Comparison of ENCODE assay signal across 1 cellular context in the genomic region with DNA sequence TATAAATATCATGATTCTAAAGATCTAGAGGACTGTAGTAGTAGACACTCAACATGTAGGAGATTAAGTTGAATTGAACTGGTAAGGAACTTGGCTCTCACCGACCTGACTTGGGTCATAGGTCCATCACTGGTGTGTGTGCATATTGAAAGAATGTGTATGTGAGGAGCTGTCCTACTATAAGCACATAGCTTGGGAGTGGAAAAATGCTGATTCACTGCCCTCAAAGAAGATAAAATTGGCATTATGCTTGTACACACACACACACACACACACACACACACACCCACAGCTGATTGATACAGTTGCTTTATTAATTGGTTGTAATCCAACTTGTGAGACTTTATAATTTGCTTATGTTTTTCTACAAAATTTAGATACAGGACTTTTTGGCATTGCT.
TF ChIP-seq lines count a peak whose summit lies in the region.

No MANE protein-coding gene starts in this region.

TF ChIP-seq in K562, 482 proteins besides CTCF, POLR2A, EP300 and RAD21 (continued from another document and continues in another):
- TF ChIP-seq, protein P1, sequence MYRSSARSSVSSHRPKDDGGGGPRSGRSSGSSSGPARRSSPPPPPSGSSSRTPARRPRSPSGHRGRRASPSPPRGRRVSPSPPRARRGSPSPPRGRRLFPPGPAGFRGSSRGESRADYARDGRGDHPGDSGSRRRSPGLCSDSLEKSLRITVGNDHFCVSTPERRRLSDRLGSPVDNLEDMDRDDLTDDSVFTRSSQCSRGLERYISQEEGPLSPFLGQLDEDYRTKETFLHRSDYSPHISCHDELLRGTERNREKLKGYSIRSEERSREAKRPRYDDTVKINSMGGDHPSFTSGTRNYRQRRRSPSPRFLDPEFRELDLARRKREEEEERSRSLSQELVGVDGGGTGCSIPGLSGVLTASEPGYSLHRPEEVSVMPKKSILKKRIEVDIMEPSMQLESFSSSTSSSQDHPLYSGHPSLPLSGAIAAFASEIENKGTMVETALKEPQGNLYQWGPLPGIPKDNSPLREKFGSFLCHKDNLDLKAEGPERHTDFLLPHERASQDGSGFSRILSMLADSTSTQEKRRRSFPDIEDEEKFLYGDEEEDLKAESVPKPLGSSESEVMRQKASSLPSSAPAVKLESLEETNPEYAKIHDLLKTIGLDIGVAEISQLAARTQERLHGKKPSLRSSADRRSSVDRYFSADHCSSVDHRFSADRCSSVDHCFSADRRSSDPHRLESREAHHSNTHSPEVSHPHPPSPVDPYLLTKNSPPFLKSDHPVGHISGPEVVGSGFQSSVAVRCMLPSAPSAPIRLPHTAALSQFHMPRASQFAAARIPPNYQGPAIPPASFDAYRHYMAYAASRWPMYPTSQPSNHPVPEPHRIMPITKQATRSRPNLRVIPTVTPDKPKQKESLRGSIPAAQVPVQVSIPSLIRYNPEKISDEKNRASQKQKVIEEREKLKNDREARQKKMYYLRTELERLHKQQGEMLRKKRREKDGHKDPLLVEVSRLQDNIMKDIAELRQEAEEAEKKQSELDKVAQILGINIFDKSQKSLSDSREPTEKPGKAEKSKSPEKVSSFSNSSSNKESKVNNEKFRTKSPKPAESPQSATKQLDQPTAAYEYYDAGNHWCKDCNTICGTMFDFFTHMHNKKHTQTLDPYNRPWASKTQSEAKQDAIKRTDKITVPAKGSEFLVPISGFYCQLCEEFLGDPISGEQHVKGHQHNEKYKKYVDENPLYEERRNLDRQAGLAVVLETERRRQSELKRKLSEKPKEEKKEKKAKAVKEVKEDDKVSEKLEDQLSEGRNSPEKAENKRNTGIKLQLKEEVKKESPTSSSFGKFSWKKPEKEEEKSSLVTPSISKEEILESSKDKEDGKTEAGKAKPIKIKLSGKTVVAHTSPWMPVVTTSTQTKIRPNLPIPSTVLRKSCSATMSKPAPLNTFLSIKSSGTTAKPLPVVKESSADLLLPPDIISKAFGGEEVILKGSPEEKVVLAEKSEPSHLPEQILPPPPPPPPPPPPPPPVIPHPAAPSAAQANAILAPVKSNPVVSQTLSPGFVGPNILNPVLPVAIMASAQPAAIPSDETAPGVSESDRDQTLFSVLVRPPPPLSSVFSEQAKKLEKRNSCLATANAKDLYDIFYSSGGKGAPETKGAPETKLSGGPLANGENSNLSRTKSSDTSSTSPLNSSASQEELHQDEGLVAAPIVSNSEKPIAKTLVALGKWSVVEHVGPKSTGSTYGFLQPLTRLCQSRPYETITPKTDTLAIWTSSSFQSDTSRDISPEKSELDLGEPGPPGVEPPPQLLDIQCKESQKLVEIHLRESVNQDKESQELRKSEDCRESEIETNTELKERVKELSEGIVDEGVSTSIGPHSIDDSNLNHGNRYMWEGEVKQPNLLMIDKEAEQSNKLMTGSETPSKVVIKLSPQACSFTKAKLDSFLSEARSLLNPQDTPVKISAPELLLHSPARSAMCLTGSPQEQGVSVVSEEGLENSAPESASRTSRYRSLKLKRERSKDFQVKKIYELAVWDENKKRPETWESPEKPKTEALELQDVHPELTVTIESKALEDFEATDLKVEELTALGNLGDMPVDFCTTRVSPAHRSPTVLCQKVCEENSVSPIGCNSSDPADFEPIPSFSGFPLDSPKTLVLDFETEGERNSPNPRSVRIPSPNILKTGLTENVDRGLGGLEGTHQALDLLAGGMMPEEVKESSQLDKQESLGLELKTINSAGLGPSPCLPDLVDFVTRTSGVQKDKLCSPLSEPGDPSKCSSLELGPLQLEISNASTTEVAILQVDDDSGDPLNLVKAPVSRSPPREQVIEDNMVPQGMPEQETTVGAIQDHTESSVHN (IDR thresholded peaks at IDR 0.05; ENCODE audit: borderline replicate concordance in 1 of 2, low read depth in 1 of 2): no peak
- TF ChIP-seq NR2F6 (CRISPR knock-in tag; IDR thresholded peaks at IDR 0.05) (no peak), BCL6 (CRISPR knock-in tag; IDR thresholded peaks at IDR 0.05) (no peak), CXXC5 (CRISPR knock-in tag; IDR thresholded peaks at IDR 0.05) (0 out of 2 replicates have a peak, but pooled peaks have one; percentile 16), NCOR1 (IDR thresholded peaks at IDR 0.05) (peak; percentile 23; the same call in 1 of the 2 replicates), SMARCA4 (IDR thresholded peaks at IDR 0.05) (peak; percentile 78), COPS2 (conservative IDR thresholded peaks at IDR 0.05) (no peak), CBX3 (IDR thresholded peaks at IDR 0.05; ENCODE audit: borderline replicate concordance in 1 of 2, low read length in 2 of 2) (no peak), MAFG (tag; conservative IDR thresholded peaks at IDR 0.05) (peak; percentile 94), ZNF436 (CRISPR knock-in tag; IDR thresholded peaks at IDR 0.05) (no peak), MAFF (IDR thresholded peaks at IDR 0.05; ENCODE audit: low read length) (peak; percentile 82), ETS2 (tag; IDR thresholded peaks at IDR 0.05; ENCODE audit: borderline replicate concordance, poor library complexity, severe bottlenecking) (no peak), EHMT2 (IDR thresholded peaks at IDR 0.05) (peak; percentile 68), ARID1B (IDR thresholded peaks at IDR 0.05) (peak; percentile 73), SMARCB1 (IDR thresholded peaks at IDR 0.05; ENCODE audit: insufficient read length, low read depth) (no peak), MYBL2 (IDR thresholded peaks at IDR 0.05; ENCODE audit: low read depth) (no peak), MYBL2 (CRISPR knock-in tag; IDR thresholded peaks at IDR 0.05; ENCODE audit: borderline replicate concordance) (no peak), RCOR1 (IDR thresholded peaks at IDR 0.05; ENCODE audit: borderline replicate concordance in 1 of 2, low read depth in 2 of 2, low read length in 2 of 2) (no peak), NFE2 (IDR thresholded peaks at IDR 0.05; ENCODE audit: low read depth) (peak; percentile 96), CBX5 (IDR thresholded peaks at IDR 0.05; ENCODE audit: borderline replicate concordance, low read depth) (no peak), POU5F1 (IDR thresholded peaks at IDR 0.05; ENCODE audit: borderline replicate concordance, low read depth, low read length, partially characterized antibody) (no peak), BRD4 (IDR thresholded peaks at IDR 0.05) (no peak), NFE2L1 (tag; IDR thresholded peaks at IDR 0.05; ENCODE audit: borderline replicate concordance, low read depth) (peak; percentile 70), ZNF695 (CRISPR knock-in tag; IDR thresholded peaks at IDR 0.05) (no peak), E2F3 (CRISPR knock-in tag; IDR thresholded peaks at IDR 0.05) (no peak)
- TF ChIP-seq, protein P2, sequence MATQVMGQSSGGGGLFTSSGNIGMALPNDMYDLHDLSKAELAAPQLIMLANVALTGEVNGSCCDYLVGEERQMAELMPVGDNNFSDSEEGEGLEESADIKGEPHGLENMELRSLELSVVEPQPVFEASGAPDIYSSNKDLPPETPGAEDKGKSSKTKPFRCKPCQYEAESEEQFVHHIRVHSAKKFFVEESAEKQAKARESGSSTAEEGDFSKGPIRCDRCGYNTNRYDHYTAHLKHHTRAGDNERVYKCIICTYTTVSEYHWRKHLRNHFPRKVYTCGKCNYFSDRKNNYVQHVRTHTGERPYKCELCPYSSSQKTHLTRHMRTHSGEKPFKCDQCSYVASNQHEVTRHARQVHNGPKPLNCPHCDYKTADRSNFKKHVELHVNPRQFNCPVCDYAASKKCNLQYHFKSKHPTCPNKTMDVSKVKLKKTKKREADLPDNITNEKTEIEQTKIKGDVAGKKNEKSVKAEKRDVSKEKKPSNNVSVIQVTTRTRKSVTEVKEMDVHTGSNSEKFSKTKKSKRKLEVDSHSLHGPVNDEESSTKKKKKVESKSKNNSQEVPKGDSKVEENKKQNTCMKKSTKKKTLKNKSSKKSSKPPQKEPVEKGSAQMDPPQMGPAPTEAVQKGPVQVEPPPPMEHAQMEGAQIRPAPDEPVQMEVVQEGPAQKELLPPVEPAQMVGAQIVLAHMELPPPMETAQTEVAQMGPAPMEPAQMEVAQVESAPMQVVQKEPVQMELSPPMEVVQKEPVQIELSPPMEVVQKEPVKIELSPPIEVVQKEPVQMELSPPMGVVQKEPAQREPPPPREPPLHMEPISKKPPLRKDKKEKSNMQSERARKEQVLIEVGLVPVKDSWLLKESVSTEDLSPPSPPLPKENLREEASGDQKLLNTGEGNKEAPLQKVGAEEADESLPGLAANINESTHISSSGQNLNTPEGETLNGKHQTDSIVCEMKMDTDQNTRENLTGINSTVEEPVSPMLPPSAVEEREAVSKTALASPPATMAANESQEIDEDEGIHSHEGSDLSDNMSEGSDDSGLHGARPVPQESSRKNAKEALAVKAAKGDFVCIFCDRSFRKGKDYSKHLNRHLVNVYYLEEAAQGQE (CRISPR knock-in tag; IDR thresholded peaks at IDR 0.05; ENCODE audit: low read depth): no peak
- TF ChIP-seq, protein P3, sequence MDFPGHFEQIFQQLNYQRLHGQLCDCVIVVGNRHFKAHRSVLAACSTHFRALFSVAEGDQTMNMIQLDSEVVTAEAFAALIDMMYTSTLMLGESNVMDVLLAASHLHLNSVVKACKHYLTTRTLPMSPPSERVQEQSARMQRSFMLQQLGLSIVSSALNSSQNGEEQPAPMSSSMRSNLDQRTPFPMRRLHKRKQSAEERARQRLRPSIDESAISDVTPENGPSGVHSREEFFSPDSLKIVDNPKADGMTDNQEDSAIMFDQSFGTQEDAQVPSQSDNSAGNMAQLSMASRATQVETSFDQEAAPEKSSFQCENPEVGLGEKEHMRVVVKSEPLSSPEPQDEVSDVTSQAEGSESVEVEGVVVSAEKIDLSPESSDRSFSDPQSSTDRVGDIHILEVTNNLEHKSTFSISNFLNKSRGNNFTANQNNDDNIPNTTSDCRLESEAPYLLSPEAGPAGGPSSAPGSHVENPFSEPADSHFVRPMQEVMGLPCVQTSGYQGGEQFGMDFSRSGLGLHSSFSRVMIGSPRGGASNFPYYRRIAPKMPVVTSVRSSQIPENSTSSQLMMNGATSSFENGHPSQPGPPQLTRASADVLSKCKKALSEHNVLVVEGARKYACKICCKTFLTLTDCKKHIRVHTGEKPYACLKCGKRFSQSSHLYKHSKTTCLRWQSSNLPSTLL (IDR thresholded peaks at IDR 0.05): no peak
- TF ChIP-seq, protein P4, sequence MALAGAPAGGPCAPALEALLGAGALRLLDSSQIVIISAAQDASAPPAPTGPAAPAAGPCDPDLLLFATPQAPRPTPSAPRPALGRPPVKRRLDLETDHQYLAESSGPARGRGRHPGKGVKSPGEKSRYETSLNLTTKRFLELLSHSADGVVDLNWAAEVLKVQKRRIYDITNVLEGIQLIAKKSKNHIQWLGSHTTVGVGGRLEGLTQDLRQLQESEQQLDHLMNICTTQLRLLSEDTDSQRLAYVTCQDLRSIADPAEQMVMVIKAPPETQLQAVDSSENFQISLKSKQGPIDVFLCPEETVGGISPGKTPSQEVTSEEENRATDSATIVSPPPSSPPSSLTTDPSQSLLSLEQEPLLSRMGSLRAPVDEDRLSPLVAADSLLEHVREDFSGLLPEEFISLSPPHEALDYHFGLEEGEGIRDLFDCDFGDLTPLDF (CRISPR knock-in tag; IDR thresholded peaks at IDR 0.05): no peak
- TF ChIP-seq, protein P5, sequence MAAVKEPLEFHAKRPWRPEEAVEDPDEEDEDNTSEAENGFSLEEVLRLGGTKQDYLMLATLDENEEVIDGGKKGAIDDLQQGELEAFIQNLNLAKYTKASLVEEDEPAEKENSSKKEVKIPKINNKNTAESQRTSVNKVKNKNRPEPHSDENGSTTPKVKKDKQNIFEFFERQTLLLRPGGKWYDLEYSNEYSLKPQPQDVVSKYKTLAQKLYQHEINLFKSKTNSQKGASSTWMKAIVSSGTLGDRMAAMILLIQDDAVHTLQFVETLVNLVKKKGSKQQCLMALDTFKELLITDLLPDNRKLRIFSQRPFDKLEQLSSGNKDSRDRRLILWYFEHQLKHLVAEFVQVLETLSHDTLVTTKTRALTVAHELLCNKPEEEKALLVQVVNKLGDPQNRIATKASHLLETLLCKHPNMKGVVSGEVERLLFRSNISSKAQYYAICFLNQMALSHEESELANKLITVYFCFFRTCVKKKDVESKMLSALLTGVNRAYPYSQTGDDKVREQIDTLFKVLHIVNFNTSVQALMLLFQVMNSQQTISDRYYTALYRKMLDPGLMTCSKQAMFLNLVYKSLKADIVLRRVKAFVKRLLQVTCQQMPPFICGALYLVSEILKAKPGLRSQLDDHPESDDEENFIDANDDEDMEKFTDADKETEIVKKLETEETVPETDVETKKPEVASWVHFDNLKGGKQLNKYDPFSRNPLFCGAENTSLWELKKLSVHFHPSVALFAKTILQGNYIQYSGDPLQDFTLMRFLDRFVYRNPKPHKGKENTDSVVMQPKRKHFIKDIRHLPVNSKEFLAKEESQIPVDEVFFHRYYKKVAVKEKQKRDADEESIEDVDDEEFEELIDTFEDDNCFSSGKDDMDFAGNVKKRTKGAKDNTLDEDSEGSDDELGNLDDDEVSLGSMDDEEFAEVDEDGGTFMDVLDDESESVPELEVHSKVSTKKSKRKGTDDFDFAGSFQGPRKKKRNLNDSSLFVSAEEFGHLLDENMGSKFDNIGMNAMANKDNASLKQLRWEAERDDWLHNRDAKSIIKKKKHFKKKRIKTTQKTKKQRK (IDR thresholded peaks at IDR 0.05; ENCODE audit: borderline replicate concordance, low read depth, low read length): no peak
- TF ChIP-seq, protein P6, sequence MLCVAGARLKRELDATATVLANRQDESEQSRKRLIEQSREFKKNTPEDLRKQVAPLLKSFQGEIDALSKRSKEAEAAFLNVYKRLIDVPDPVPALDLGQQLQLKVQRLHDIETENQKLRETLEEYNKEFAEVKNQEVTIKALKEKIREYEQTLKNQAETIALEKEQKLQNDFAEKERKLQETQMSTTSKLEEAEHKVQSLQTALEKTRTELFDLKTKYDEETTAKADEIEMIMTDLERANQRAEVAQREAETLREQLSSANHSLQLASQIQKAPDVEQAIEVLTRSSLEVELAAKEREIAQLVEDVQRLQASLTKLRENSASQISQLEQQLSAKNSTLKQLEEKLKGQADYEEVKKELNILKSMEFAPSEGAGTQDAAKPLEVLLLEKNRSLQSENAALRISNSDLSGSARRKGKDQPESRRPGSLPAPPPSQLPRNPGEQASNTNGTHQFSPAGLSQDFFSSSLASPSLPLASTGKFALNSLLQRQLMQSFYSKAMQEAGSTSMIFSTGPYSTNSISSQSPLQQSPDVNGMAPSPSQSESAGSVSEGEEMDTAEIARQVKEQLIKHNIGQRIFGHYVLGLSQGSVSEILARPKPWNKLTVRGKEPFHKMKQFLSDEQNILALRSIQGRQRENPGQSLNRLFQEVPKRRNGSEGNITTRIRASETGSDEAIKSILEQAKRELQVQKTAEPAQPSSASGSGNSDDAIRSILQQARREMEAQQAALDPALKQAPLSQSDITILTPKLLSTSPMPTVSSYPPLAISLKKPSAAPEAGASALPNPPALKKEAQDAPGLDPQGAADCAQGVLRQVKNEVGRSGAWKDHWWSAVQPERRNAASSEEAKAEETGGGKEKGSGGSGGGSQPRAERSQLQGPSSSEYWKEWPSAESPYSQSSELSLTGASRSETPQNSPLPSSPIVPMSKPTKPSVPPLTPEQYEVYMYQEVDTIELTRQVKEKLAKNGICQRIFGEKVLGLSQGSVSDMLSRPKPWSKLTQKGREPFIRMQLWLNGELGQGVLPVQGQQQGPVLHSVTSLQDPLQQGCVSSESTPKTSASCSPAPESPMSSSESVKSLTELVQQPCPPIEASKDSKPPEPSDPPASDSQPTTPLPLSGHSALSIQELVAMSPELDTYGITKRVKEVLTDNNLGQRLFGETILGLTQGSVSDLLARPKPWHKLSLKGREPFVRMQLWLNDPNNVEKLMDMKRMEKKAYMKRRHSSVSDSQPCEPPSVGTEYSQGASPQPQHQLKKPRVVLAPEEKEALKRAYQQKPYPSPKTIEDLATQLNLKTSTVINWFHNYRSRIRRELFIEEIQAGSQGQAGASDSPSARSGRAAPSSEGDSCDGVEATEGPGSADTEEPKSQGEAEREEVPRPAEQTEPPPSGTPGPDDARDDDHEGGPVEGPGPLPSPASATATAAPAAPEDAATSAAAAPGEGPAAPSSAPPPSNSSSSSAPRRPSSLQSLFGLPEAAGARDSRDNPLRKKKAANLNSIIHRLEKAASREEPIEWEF (CRISPR knock-in tag; IDR thresholded peaks at IDR 0.05): no peak
